2 cellular contexts compared by ENCODE assay signal in the genomic region with DNA sequence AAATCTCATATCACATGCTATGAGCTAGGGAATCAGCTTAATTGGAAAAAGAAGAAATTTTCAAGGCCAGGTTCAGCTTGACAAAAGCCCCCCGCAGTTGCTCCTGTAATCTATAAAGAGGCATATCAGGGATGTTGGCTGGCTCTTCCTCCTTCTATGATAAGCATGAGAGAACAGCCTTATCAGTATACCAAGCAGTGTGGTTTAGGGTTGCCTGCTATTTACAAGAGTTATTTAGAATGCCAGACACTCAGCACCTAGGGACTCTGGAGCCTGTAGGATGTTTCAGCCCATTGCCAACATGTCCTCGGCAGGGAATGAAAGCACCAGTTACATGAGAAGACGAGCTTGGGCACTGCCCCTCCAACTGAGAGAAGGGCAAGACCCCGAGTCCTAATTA.
TF ChIP-seq lines count a peak whose summit lies in the region.

No MANE protein-coding gene starts in this region.

TF ChIP-seq in IMR-90, 13 proteins besides CTCF, POLR2A, EP300 and RAD21:
- TF ChIP-seq FOS (IDR thresholded peaks at IDR 0.05; ENCODE audit: low read depth, low read length) (no peak), MAFK (IDR thresholded peaks at IDR 0.05; ENCODE audit: low read depth, low read length) (no peak)
TF ChIP-seq in IMR-90: peak in this region for 0.

TF ChIP-seq in H1, 55 proteins besides CTCF, POLR2A, EP300 and RAD21:
- TF ChIP-seq KDM5A (IDR thresholded peaks at IDR 0.05; ENCODE audit: low read length) = no peak
- no peak for TF ChIP-seq BCL11A (IDR thresholded peaks at IDR 0.05; ENCODE audit: low read depth in 2 of 2, low read length in 2 of 2)
- no peak for TF ChIP-seq TCF12 (IDR thresholded peaks at IDR 0.05; ENCODE audit: low read depth, low read length)
- no peak for TF ChIP-seq GABPA (IDR thresholded peaks at IDR 0.05; ENCODE audit: borderline replicate concordance, insufficient read depth, low read length)
- no peak for TF ChIP-seq YY1 (IDR thresholded peaks at IDR 0.05; ENCODE audit: low read depth, low read length)
- no peak for TF ChIP-seq MAFK (IDR thresholded peaks at IDR 0.05; ENCODE audit: low read depth, low read length)
- no peak for TF ChIP-seq BACH1 (IDR thresholded peaks at IDR 0.05; ENCODE audit: low read length)
- no peak for TF ChIP-seq RNF2 (IDR thresholded peaks at IDR 0.05; ENCODE audit: borderline replicate concordance, low read depth, low read length, missing control alignments, poor library complexity, severe bottlenecking)
- TF ChIP-seq, protein P1, sequence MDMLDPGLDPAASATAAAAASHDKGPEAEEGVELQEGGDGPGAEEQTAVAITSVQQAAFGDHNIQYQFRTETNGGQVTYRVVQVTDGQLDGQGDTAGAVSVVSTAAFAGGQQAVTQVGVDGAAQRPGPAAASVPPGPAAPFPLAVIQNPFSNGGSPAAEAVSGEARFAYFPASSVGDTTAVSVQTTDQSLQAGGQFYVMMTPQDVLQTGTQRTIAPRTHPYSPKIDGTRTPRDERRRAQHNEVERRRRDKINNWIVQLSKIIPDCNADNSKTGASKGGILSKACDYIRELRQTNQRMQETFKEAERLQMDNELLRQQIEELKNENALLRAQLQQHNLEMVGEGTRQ (IDR thresholded peaks at IDR 0.05; ENCODE audit: low read length) = no peak
- no peak for TF ChIP-seq TBP (IDR thresholded peaks at IDR 0.05; ENCODE audit: low read depth, low read length)
- TF ChIP-seq CEBPB (IDR thresholded peaks at IDR 0.05; ENCODE audit: low read depth, low read length) = no peak
- TF ChIP-seq SUZ12 (IDR thresholded peaks at IDR 0.05; ENCODE audit: low read length) = no peak
- TF ChIP-seq KDM1A (IDR thresholded peaks at IDR 0.05; ENCODE audit: borderline replicate concordance, low read length) = no peak
- TF ChIP-seq RBBP5 (IDR thresholded peaks at IDR 0.05; ENCODE audit: borderline replicate concordance, low read depth, low read length) = no peak
- no peak for TF ChIP-seq FOSL1 (IDR thresholded peaks at IDR 0.05; ENCODE audit: insufficient read depth, low read depth, low read length)
- TF ChIP-seq PHF8 (conservative IDR thresholded peaks at IDR 0.05; ENCODE audit: low read depth, low read length) = no peak
- no peak for TF ChIP-seq HDAC6 (IDR thresholded peaks at IDR 0.05; ENCODE audit: low read depth, low read length)
- TF ChIP-seq JUND (IDR thresholded peaks at IDR 0.05; ENCODE audit: low read length) = no peak
- TF ChIP-seq SRF (IDR thresholded peaks at IDR 0.05; ENCODE audit: low read depth, low read length) = no peak
- TF ChIP-seq, protein P2, sequence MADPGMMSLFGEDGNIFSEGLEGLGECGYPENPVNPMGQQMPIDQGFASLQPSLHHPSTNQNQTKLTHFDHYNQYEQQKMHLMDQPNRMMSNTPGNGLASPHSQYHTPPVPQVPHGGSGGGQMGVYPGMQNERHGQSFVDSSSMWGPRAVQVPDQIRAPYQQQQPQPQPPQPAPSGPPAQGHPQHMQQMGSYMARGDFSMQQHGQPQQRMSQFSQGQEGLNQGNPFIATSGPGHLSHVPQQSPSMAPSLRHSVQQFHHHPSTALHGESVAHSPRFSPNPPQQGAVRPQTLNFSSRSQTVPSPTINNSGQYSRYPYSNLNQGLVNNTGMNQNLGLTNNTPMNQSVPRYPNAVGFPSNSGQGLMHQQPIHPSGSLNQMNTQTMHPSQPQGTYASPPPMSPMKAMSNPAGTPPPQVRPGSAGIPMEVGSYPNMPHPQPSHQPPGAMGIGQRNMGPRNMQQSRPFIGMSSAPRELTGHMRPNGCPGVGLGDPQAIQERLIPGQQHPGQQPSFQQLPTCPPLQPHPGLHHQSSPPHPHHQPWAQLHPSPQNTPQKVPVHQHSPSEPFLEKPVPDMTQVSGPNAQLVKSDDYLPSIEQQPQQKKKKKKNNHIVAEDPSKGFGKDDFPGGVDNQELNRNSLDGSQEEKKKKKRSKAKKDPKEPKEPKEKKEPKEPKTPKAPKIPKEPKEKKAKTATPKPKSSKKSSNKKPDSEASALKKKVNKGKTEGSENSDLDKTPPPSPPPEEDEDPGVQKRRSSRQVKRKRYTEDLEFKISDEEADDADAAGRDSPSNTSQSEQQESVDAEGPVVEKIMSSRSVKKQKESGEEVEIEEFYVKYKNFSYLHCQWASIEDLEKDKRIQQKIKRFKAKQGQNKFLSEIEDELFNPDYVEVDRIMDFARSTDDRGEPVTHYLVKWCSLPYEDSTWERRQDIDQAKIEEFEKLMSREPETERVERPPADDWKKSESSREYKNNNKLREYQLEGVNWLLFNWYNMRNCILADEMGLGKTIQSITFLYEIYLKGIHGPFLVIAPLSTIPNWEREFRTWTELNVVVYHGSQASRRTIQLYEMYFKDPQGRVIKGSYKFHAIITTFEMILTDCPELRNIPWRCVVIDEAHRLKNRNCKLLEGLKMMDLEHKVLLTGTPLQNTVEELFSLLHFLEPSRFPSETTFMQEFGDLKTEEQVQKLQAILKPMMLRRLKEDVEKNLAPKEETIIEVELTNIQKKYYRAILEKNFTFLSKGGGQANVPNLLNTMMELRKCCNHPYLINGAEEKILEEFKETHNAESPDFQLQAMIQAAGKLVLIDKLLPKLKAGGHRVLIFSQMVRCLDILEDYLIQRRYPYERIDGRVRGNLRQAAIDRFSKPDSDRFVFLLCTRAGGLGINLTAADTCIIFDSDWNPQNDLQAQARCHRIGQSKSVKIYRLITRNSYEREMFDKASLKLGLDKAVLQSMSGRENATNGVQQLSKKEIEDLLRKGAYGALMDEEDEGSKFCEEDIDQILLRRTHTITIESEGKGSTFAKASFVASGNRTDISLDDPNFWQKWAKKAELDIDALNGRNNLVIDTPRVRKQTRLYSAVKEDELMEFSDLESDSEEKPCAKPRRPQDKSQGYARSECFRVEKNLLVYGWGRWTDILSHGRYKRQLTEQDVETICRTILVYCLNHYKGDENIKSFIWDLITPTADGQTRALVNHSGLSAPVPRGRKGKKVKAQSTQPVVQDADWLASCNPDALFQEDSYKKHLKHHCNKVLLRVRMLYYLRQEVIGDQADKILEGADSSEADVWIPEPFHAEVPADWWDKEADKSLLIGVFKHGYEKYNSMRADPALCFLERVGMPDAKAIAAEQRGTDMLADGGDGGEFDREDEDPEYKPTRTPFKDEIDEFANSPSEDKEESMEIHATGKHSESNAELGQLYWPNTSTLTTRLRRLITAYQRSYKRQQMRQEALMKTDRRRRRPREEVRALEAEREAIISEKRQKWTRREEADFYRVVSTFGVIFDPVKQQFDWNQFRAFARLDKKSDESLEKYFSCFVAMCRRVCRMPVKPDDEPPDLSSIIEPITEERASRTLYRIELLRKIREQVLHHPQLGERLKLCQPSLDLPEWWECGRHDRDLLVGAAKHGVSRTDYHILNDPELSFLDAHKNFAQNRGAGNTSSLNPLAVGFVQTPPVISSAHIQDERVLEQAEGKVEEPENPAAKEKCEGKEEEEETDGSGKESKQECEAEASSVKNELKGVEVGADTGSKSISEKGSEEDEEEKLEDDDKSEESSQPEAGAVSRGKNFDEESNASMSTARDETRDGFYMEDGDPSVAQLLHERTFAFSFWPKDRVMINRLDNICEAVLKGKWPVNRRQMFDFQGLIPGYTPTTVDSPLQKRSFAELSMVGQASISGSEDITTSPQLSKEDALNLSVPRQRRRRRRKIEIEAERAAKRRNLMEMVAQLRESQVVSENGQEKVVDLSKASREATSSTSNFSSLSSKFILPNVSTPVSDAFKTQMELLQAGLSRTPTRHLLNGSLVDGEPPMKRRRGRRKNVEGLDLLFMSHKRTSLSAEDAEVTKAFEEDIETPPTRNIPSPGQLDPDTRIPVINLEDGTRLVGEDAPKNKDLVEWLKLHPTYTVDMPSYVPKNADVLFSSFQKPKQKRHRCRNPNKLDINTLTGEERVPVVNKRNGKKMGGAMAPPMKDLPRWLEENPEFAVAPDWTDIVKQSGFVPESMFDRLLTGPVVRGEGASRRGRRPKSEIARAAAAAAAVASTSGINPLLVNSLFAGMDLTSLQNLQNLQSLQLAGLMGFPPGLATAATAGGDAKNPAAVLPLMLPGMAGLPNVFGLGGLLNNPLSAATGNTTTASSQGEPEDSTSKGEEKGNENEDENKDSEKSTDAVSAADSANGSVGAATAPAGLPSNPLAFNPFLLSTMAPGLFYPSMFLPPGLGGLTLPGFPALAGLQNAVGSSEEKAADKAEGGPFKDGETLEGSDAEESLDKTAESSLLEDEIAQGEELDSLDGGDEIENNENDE (IDR thresholded peaks at IDR 0.05; ENCODE audit: insufficient replicate concordance, low read length) = no peak
